In genomic region chr5:76701298-76701697, GRCh38 we compare ENCODE assay signal across 11 cellular contexts. TPM values are rescaled to one million over a fixed set of nuclear protein-coding genes. Genes with fewer than 3 reads are reported as not detected.
DNase-seq lines count a peak whose midpoint lies in the region; ATAC-seq and TF ChIP-seq lines count a peak whose summit lies in the region.
"Had no signal": no experiment of that assay in that cellular context is flagged by ENCODE, and none has a peak within 500 bp of the region (broad histone marks: within the 10 kb centered on the region; RNA-seq: fewer than 3 reads in every experiment).

No MANE protein-coding gene starts in this region.

- no peak overlapping the region for H2AK9ac ChIP-seq in IMR-90 (replicated peaks; ENCODE audit: low read depth, low read length, poor library complexity)

- CTCF ChIA-PET in IMR-90 (lab: Yijun Ruan, JAX), result no interaction called here

- H4K5ac ChIP-seq in IMR-90 (ENCODE audit: low read depth, low read length), result peak overlapping the region; percentile 35; the same call in 1 of the 2 replicates

- dilution Hi-C loops in IMR-90 (cut with HindIII; ENCODE audit: low sequenced_read_pairs, unreplicated experiment), result no loop called here

- H2AFZ ChIP-seq in IMR-90 (replicated peaks; ENCODE audit: low read length, poor library complexity), result no peak overlapping the region

- peak overlapping the region; percentile 55 for H3K18ac ChIP-seq in IMR-90 (ENCODE audit: low read depth, low read length)

- H3K4me2 ChIP-seq in IMR-90 (ENCODE audit: low read depth, low read length), result peak overlapping the region; percentile 11; the same call in 1 of the 2 replicates

- no peak for TF ChIP-seq RAD21 in IMR-90 (IDR thresholded peaks at IDR 0.05; ENCODE audit: low read length)

- peak overlapping the region; percentile 46 for H2AK5ac ChIP-seq in IMR-90 (ENCODE audit: low read depth, low read length)

- no peak overlapping the region for H3K56ac ChIP-seq in IMR-90 (ENCODE audit: extremely low read depth, insufficient read depth, low read length)

- DNase-seq in IMR-90, result peak; percentile 92
- peak; percentile 82 for DNase-seq in adipocyte (ENCODE audit: low read depth)
- DNase-seq in fibroblast of villous mesenchyme (ENCODE audit: low read depth), result peak; percentile 70
- DNase-seq in thoracic aorta (ENCODE audit: low spot score), result no peak
- no peak for DNase-seq in stimulated activated CD4-positive, alpha-beta T cell treated with anti-CD3 and anti-CD28 coated beads, Interleukin-1b, Interleukin-23, amount 100 ng/mL, for 48 hours
- no peak for DNase-seq in coronary artery (ENCODE audit: low spot score)
- DNase-seq in esophagus squamous epithelium (lab: John Stamatoyannopoulos, UW), result no peak
- DNase-seq: activated gamma-delta T cell; DMS79 treated with DMSO at 0.1 percent for 48 hours; NCI-H446; stimulated activated CD4-positive, alpha-beta T cell treated with anti-CD3 and anti-CD28 coated beads, Interleukin-12 subunit alpha, Interleukin-12 subunit beta, amount 100 ng/mL, for 4 hours had no signal

- no peaks in the 10 kb centered on the region for H3K36me3 ChIP-seq in IMR-90 (ENCODE audit: control insufficient read depth, insufficient read depth, low read length)
- no peaks in the 10 kb centered on the region for H3K36me3 ChIP-seq in adipocyte (ENCODE audit: control insufficient read depth, insufficient read depth, low read length, severe bottlenecking)
- no peaks in the 10 kb centered on the region for H3K36me3 ChIP-seq in thoracic aorta
- no peaks in the 10 kb centered on the region for H3K36me3 ChIP-seq in esophagus squamous epithelium

- peak overlapping the region; percentile 76 for H2BK120ac ChIP-seq in IMR-90 (ENCODE audit: low read depth, low read length)

- H3K4me1 ChIP-seq in IMR-90 (ENCODE audit: control insufficient read depth, insufficient read depth, low read length), result peaks cover 9% of the 10 kb centered on the region
- peaks cover 11% of the 10 kb centered on the region for H3K4me1 ChIP-seq in adipocyte (ENCODE audit: control insufficient read depth, insufficient read depth, low read length)
- H3K4me1 ChIP-seq in thoracic aorta (ENCODE audit: control insufficient read depth in 1 of 2, low read depth in 2 of 2), result peaks cover 0 to 6% of the 10 kb centered on the region in 2 donors
- H3K4me1 ChIP-seq in esophagus squamous epithelium, result peaks cover 3 to 45% (median 5%) of the 10 kb centered on the region in 3 donors

- POLR2A ChIA-PET in IMR-90 (lab: Charles Lee; ENCODE audit: unreplicated experiment), result no interaction called here

- peak overlapping the region; percentile 56; the same call in 1 of the 3 replicates for H2BK15ac ChIP-seq in IMR-90 (ENCODE audit: low read depth, low read length)

- in situ Hi-C loops in IMR-90 (cut with MboI; ENCODE audit: low sequenced_read_pairs), result no loop called here

- H3K23ac ChIP-seq in IMR-90 (ENCODE audit: low read depth, low read length), result no peak overlapping the region

- peak overlapping the region; percentile 75 for H2BK20ac ChIP-seq in IMR-90 (ENCODE audit: low read depth, low read length)

- WGBS in IMR-90 (ENCODE audit: extremely low coverage in 2 of 2, insufficient read length in 1 of 2), 2 experiments, result no CpG with 5 or more reads among the region's 2 CpGs
- WGBS in esophagus squamous epithelium, 2 donors, result 33 to 44% methylated on average over 1 to 2 of the region's 2 CpGs

- H3K9me1 ChIP-seq in IMR-90 (ENCODE audit: insufficient read depth, low read length), result 0 out of 2 replicates have a peak, but pooled peaks cover 4% of the 10 kb centered on the region

- no peak overlapping the region for H3K4me3 ChIP-seq in IMR-90 (ENCODE audit: insufficient read depth, low read depth, low read length)
- H3K4me3 ChIP-seq in adipocyte (ENCODE audit: low read length), result no peak overlapping the region
- no peak overlapping the region for H3K4me3 ChIP-seq in fibroblast of villous mesenchyme (ENCODE audit: low read depth, low read length)
- H3K4me3 ChIP-seq in thoracic aorta, result no peak overlapping the region
- H3K4me3 ChIP-seq in coronary artery, result no peak overlapping the region
- H3K4me3 ChIP-seq in esophagus squamous epithelium, result no peak overlapping the region

- H2BK5ac ChIP-seq in IMR-90 (ENCODE audit: low read depth, low read length, poor library complexity, severe bottlenecking), result peak overlapping the region; percentile 0

- H3K27me3 ChIP-seq in IMR-90 (ENCODE audit: control insufficient read depth, insufficient read depth, low read length), result no peaks in the 10 kb centered on the region
- no peaks in the 10 kb centered on the region for H3K27me3 ChIP-seq in adipocyte (replicated peaks; ENCODE audit: control insufficient read depth, insufficient read depth, low read length)
- H3K27me3 ChIP-seq in thoracic aorta (replicated peaks; ENCODE audit: insufficient read depth), result no peaks in the 10 kb centered on the region
- H3K27me3 ChIP-seq in esophagus squamous epithelium, result no peaks in the 10 kb centered on the region

- H3K27ac ChIP-seq in IMR-90 (ENCODE audit: insufficient read depth, low read length) (peak overlapping the region; percentile 12; the same call in 1 of the 2 replicates), thoracic aorta (no peak overlapping the region), coronary artery (no peak overlapping the region), esophagus squamous epithelium (no peak overlapping the region)

- H3K9ac ChIP-seq in IMR-90 (ENCODE audit: low read depth, low read length), result no peak overlapping the region
- no peak overlapping the region for H3K9ac ChIP-seq in adipocyte (ENCODE audit: low read length)

- 0 out of 2 replicates have a peak overlapping the region, but pooled peaks have one; percentile 2 for H3K14ac ChIP-seq in IMR-90 (replicated peaks; ENCODE audit: low read depth, low read length)

- ATAC-seq in IMR-90 (ENCODE audit: low read depth), result peak; percentile 72
- ATAC-seq in thoracic aorta (ENCODE audit: insufficient number of reproducible peaks, low FRiP score, low read depth), result peak; percentile 73

- no peaks in the 10 kb centered on the region for H3K9me3 ChIP-seq in IMR-90 (ENCODE audit: control insufficient read depth, insufficient read depth, low read length)
- H3K9me3 ChIP-seq in adipocyte (ENCODE audit: control insufficient read depth, low read length), result no peaks in the 10 kb centered on the region
- no peaks in the 10 kb centered on the region for H3K9me3 ChIP-seq in thoracic aorta
- no peaks in the 10 kb centered on the region for H3K9me3 ChIP-seq in esophagus squamous epithelium

- intact Hi-C loops in IMR-90 (cut with micrococcal nuclease) (no loop called here), esophagus squamous epithelium (cut with DNase I) (no loop called here)

- BruUV-seq in IMR-90 (replicated peaks; lab: Mats Ljungman, UMichigan), result no TSS peak

- peak overlapping the region; percentile 45 for H3K4ac ChIP-seq in IMR-90 (ENCODE audit: low read depth, low read length)

- no peak for TF ChIP-seq POLR2A in IMR-90 (IDR thresholded peaks at IDR 0.05; ENCODE audit: low read depth, low read length)
- no peak for TF ChIP-seq POLR2A in esophagus squamous epithelium (IDR thresholded peaks at IDR 0.05)

- peak overlapping the region in 1 of 2 experiments; percentile 65; a peak in 2 of 4 replicates for H4K8ac ChIP-seq in IMR-90 (ENCODE audit: low read depth in 2 of 2, low read length in 2 of 2)

- peak overlapping the region; percentile 12 for H4K91ac ChIP-seq in IMR-90 (ENCODE audit: insufficient read depth, low read depth, low read length)

- H3K79me1 ChIP-seq in IMR-90 (ENCODE audit: low read depth in 1 of 2, low read length in 2 of 2), result no peaks in the 10 kb centered on the region

- TF ChIP-seq CTCF in IMR-90 (conservative IDR thresholded peaks at IDR 0.05; ENCODE audit: low read depth, low read length) (no peak), fibroblast of villous mesenchyme (IDR thresholded peaks at IDR 0.05; ENCODE audit: insufficient read depth, low read depth, low read length) (no peak), thoracic aorta (IDR thresholded peaks at IDR 0.05) (no peak), coronary artery (IDR thresholded peaks at IDR 0.05) (no peak), esophagus squamous epithelium (IDR thresholded peaks at IDR 0.05) (no peak)

- no peaks in the 10 kb centered on the region for H4K20me1 ChIP-seq in IMR-90 (ENCODE audit: insufficient read depth, low read length)

TF ChIP-seq in IMR-90, 13 proteins besides CTCF, POLR2A, EP300 and RAD21:
- peak; percentile 76 for TF ChIP-seq FOS (IDR thresholded peaks at IDR 0.05; ENCODE audit: low read depth, low read length)
- TF ChIP-seq MAFK (IDR thresholded peaks at IDR 0.05; ENCODE audit: low read depth, low read length), result no peak
- TF ChIP-seq CEBPB (IDR thresholded peaks at IDR 0.05; ENCODE audit: low read depth, low read length), result peak; percentile 100
- no peak for TF ChIP-seq NFE2L2 (IDR thresholded peaks at IDR 0.05; ENCODE audit: low read depth, low read length)
- peak; percentile 53; the same call in 1 of the 2 replicates for TF ChIP-seq BHLHE40 (IDR thresholded peaks at IDR 0.05; ENCODE audit: low read depth, low read length)
- 0 out of 2 replicates have a peak, but pooled peaks have one; percentile 30 for TF ChIP-seq MXI1 (IDR thresholded peaks at IDR 0.05; ENCODE audit: borderline replicate concordance, low read depth, low read length)
- peak; percentile 89 for TF ChIP-seq RCOR1 (IDR thresholded peaks at IDR 0.05; ENCODE audit: insufficient replicate concordance, low read length)
TF ChIP-seq in IMR-90: peak in this region for 5.

RNA-seq across cellular contexts. Expression of gene F2R, which starts 14.6 kb away (rescaled TPM):
- total RNA-seq in IMR-90 (2012; rRNA removed), result 85.7 and 96.7 TPM in 2 replicates
- 135 and 147 TPM in 2 replicates for polyA plus RNA-seq in IMR-90 (2012; rRNA removed)
- 76.8 and 100 TPM in 2 replicates for polyA plus RNA-seq in IMR-90 (2012; cell fraction: cytosol; rRNA removed)
- polyA plus RNA-seq in IMR-90 (2012; cell fraction: nucleus; rRNA removed; ENCODE audit: low replicate concordance), result 17.8 and 49.6 TPM in 2 replicates
- total RNA-seq in fibroblast of villous mesenchyme, result 117 and 144 TPM in 2 replicates
- 100 to 1,000 TPM in 1 of 2 donors, 10 to 100 TPM in 1; 96.4 to 240 TPM for total RNA-seq in thoracic aorta
- 10 to 100 TPM in 1 of 4 donors, 1 to 10 TPM in 2, under 1 TPM in 1; 0.38 to 13.0 (median 4.9) TPM for total RNA-seq in esophagus squamous epithelium

Comparison
In these comparisons a context has a peak if more than half of its experiments do, and no peak if none do; other contexts are left out.
1. DNase-seq: peak in IMR-90 (single experiment), adipocyte (single experiment) and fibroblast of villous mesenchyme (single experiment); none in thoracic aorta (single experiment), stimulated activated CD4-positive, alpha-beta T cell treated with anti-CD3 and anti-CD28 coated beads, Interleukin-1b, Interleukin-23, amount 100 ng/mL, for 48 hours (single experiment), coronary artery (single experiment) and esophagus squamous epithelium (single experiment).